Comparison of ENCODE assay signal across 11 cellular contexts in the genomic region with DNA sequence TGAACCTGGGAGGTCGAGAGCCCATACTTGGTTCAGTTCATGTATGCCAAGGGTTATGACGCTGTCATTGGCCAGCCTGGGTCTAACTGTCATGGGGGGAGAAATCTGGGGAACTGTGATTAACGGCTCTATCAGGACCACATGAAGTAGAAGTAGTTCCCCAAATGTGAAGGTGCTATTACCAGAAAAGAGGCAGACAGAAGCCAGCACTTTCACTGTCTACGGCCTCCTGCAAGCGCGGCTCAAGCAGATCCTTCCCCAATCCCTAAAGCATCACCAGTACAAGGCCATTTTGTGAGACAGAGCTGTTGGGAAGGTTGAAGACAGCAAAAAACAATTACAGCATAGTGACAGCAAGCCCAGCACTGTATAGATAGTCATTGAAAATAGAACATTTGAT. TPM values are rescaled to one million over a fixed set of nuclear protein-coding genes. Genes with fewer than 3 reads are reported as not detected.
"Had no signal": no experiment of that assay in that cellular context is flagged by ENCODE, and none has a peak within 500 bp of the region (broad histone marks: within the 10 kb centered on the region; RNA-seq: fewer than 3 reads in every experiment).

No MANE protein-coding gene starts in this region.

- H3K9ac ChIP-seq: GM23248 had no signal

- DNase-seq: GM23248, GOT3, H7, H9, HCEC 1CT, HFFc6 had no signal

- H3K9me3 ChIP-seq: HAP-1 had no signal

- H3K27ac Mint-ChIP-seq: GM23338, H9, HFFc6 had no signal

- H3K4me3 Mint-ChIP-seq: GM23338, H9, HFFc6 had no signal

- H3K4me1 ChIP-seq: HAP-1 had no signal

- ATAC-seq: GM23338, HCT116 had no signal

- H3K4me1 Mint-ChIP-seq: GM23338 had no signal

- H2AFZ ChIP-seq: GM23248, GM23338 had no signal

- H3K27ac ChIP-seq: GM23248 had no signal

- H3K36me3 ChIP-seq: HAP-1 had no signal

- H3K4me3 ChIP-seq: GM23248, GM23338, HAP-1 had no signal

- H3K4me2 ChIP-seq: GM23338 had no signal

RNA-seq across cellular contexts. Expression of a gene that starts 37.5 kb away (rescaled TPM):
- total RNA-seq: GM23248, GM23338, H1, H4, H7, H9, HFFc6 had no signal
- polyA plus RNA-seq: GM23248, GM23338, H1 had no signal
